9 cellular contexts compared by ENCODE assay signal in genomic region chr10:22986771-22987542, GRCh38. TPM values are rescaled to one million over a fixed set of nuclear protein-coding genes. Genes with fewer than 3 reads are reported as not detected.
A peak's percentile ranks its signal among the peaks of the same experiment; 100 is the strongest.
DNase-seq lines count a peak whose midpoint lies in the region; ATAC-seq, FAIRE-seq and TF ChIP-seq lines count a peak whose summit lies in the region.
"Had no signal": no experiment of that assay in that cellular context is flagged by ENCODE, and none has a peak within 500 bp of the region (broad histone marks: within the 10 kb centered on the region; RNA-seq: fewer than 3 reads in every experiment).

No MANE protein-coding gene starts in this region.

- H3K27me3 ChIP-seq in foreskin keratinocyte = peaks cover 14% of the 10 kb centered on the region
- H3K27me3 ChIP-seq: BLaER1 had no signal

- ATAC-seq in HG03159 (IDR thresholded peaks at IDR 0.05; ENCODE audit: unreplicated experiment) (peak; percentile 60), foreskin keratinocyte (no peak), GM21381 (IDR thresholded peaks at IDR 0.05; ENCODE audit: unreplicated experiment) (no peak), GM19463 (IDR thresholded peaks at IDR 0.05; ENCODE audit: unreplicated experiment) (no peak)

- DNase-seq in DMS79 treated with DMSO at 0.1 percent for 48 hours (lab: John Stamatoyannopoulos, UW) = peak; percentile 21
- DNase-seq in DMS79 (lab: John Stamatoyannopoulos, UW) = no peak
- peak; percentile 55 for DNase-seq in RCC 7860 (ENCODE audit: low spot score)
- peak in 1 of 2 donors; percentile 9 for DNase-seq in foreskin keratinocyte
- peak; percentile 21 for DNase-seq in stromal cell of bone marrow (ENCODE audit: low read depth)

- no peaks in the 10 kb centered on the region for H3K4me1 ChIP-seq in foreskin keratinocyte

- peak; percentile 87 for FAIRE-seq in RCC 7860 (lab: Jason Lieb, UNC)

- no peak overlapping the region for H3K27ac ChIP-seq in foreskin keratinocyte
- H3K27ac ChIP-seq: BLaER1 had no signal

- peak; percentile 59 for TF ChIP-seq CTCF in foreskin keratinocyte (conservative IDR thresholded peaks at IDR 0.05)

RNA-seq across cellular contexts. Expression of gene ARMC3, which starts 59.1 kb away (rescaled TPM):
- total RNA-seq in foreskin keratinocyte = not detected in 2 replicates
- polyA plus RNA-seq in foreskin keratinocyte = not detected in 2 replicates
